ENCODE assay signal across 15 cellular contexts in genomic region chr10:97131041-97131659, GRCh38. TPM values are rescaled to one million over a fixed set of nuclear protein-coding genes. Genes with fewer than 3 reads are reported as not detected.
"Had no signal": no experiment of that assay in that cellular context is flagged by ENCODE, and none has a peak within 500 bp of the region (broad histone marks: within the 10 kb centered on the region; RNA-seq: fewer than 3 reads in every experiment).

No MANE protein-coding gene starts in this region.

- DNase-seq: activated CD4-positive, alpha-beta T cell treated with anti-CD3 and anti-CD28 coated beads, Interleukin-2, amount 10 ng/mL, durations not matched to agents 24 days and 14 days; activated CD4-positive, CD25-positive, alpha-beta regulatory T cell; activated CD8-positive, alpha-beta memory T cell treated with anti-CD3 and anti-CD28 coated beads, Interleukin-2, amount 50 U/mL, for 4 hours; activated CD8-positive, alpha-beta T cell treated with anti-CD3 and anti-CD28 coated beads, Interleukin-2, amount 10 ng/mL, durations not matched to agents 7 days and 5 days; activated effector memory CD4-positive, alpha-beta T cell treated with anti-CD3 and anti-CD28 coated beads, Interleukin-2, amount 50 U/mL, for 16 hours; activated T-cell treated with anti-CD3 and anti-CD28 coated beads, Interleukin-2, amount 50 U/mL, for 48 hours; central memory CD4-positive, alpha-beta T cell; colonic mucosa; effector CD4-positive, alpha-beta T cell; foreskin keratinocyte; stimulated activated naive CD8-positive, alpha-beta T cell treated with anti-CD3 and anti-CD28 coated beads, Interleukin-15, Interleukin-2, amounts not matched to agents 100 U/mL and 50 U/mL, for 24 hours; T-helper 2 cell; transverse colon had no signal

- ATAC-seq: activated CD8-positive, alpha-beta T cell treated with anti-CD3 and anti-CD28 coated beads, Interleukin-2, amount 10 ng/mL, durations not matched to agents 7 days and 5 days; activated naive CD4-positive, alpha-beta T cell treated with anti-CD3 and anti-CD28 coated beads, Interleukin-2, amount 50 U/mL, for 72 hours; foreskin keratinocyte; stimulated activated naive CD8-positive, alpha-beta T cell treated with anti-CD3 and anti-CD28 coated beads, Interleukin-15, Interleukin-2, amounts not matched to agents 100 U/mL and 50 U/mL, for 24 hours had no signal

RNA-seq across cellular contexts. Expression of gene SLIT1, which starts 54.6 kb away (rescaled TPM):
- total RNA-seq: foreskin keratinocyte, lower leg skin had no signal
